In the genomic region with DNA sequence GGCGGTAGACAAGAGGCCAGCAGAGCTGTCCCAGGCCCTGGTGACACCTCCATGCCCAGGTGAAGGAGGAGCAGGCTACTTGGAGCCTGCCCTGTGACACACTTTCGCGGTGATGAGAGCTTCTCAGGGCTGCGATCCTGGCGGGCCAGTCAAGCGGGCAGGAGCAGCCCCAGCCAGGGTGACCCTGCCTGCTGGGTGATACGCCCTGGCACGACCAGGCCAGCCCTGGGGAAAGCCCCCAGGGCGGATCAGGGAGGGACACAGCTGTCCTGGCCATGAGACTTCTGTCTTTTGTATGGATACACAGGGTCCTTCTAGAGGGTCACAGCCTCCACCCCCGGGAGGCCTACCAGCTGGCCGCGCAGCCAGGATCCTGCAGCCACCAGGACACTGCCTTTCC, we compare ENCODE assay signal across 12 cellular contexts. TPM values are rescaled to one million over a fixed set of nuclear protein-coding genes. Genes with fewer than 3 reads are reported as not detected.
DNase-seq lines count a peak whose midpoint lies in the region; ATAC-seq and TF ChIP-seq lines count a peak whose summit lies in the region.
"Had no signal": no experiment of that assay in that cellular context is flagged by ENCODE, and none has a peak within 500 bp of the region (broad histone marks: within the 10 kb centered on the region; RNA-seq: fewer than 3 reads in every experiment).

No MANE protein-coding gene starts in this region.

- no peak overlapping the region for H3K4me3 ChIP-seq in OCI-LY1 (ENCODE audit: low read depth, low read length, poor library complexity, severe bottlenecking)
- H3K4me3 ChIP-seq in duodenal mucosa (ENCODE audit: low read depth in 1 of 2, low read length in 2 of 2): no peak overlapping the region
- no peak overlapping the region for H3K4me3 ChIP-seq in GM23248
- H3K4me3 ChIP-seq in lower leg skin (ENCODE audit: low read depth, poor library complexity, severe bottlenecking): no peak overlapping the region
- H3K4me3 ChIP-seq: suprapubic skin had no signal

- 96 to 98% methylated on average over 12 of the region's 12 CpGs for WGBS in GM23248 (ENCODE audit: low coverage in 1 of 2, low lambda C conversion rate in 2 of 2, missing lambda C conversion rate in 2 of 2), 2 experiments
- WGBS in lower leg skin, 2 donors: 76 to 81% methylated on average over 12 of the region's 12 CpGs

- H3K9me3 ChIP-seq in OCI-LY1 (ENCODE audit: low read length): peaks cover 2% of the 10 kb centered on the region; the same call in 1 of the 2 replicates
- H3K9me3 ChIP-seq in duodenal mucosa (ENCODE audit: control insufficient read depth in 1 of 2, low read length in 2 of 2): no peaks in the 10 kb centered on the region
- H3K9me3 ChIP-seq in GM23248 (ENCODE audit: low read depth): no peaks in the 10 kb centered on the region
- H3K9me3 ChIP-seq: suprapubic skin had no signal

- H3K4me1 ChIP-seq in OCI-LY1 (ENCODE audit: insufficient read depth, low read length, severe bottlenecking): peaks cover 47% of the 10 kb centered on the region
- H3K4me1 ChIP-seq in duodenal mucosa (ENCODE audit: control insufficient read depth in 1 of 2, insufficient read depth in 2 of 2, low read length in 2 of 2): peaks cover 17 to 21% of the 10 kb centered on the region in 2 donors
- H3K4me1 ChIP-seq in GM23248 (ENCODE audit: insufficient read depth): no peaks in the 10 kb centered on the region

- peak overlapping the region in 7 of 8 donors; percentile 16 to 93 (median 87) for H3K4me3 Mint-ChIP-seq in naive B cell

- intact Hi-C loops in lower leg skin (cut with DNase I; ENCODE audit: low total_unique reads): no loop called here

- no peaks in the 10 kb centered on the region for H3K27me3 ChIP-seq in OCI-LY1 (ENCODE audit: insufficient read depth, low read length)
- H3K27me3 ChIP-seq in duodenal mucosa (ENCODE audit: control insufficient read depth in 1 of 2, insufficient read depth in 2 of 2, low read length in 2 of 2): no peaks in the 10 kb centered on the region
- no peaks in the 10 kb centered on the region for H3K27me3 ChIP-seq in GM23248 (replicated peaks; ENCODE audit: insufficient read depth)
- H3K27me3 ChIP-seq: suprapubic skin had no signal

- no peaks in the 10 kb centered on the region for H3K9me2 ChIP-seq in OCI-LY1 (ENCODE audit: low read depth, low read length)
- no peaks in the 10 kb centered on the region for H3K9me2 ChIP-seq in GM23248 (ENCODE audit: insufficient read depth)

- no peaks in the 10 kb centered on the region for H3K27me3 Mint-ChIP-seq in naive B cell

- H2AFZ ChIP-seq in OCI-LY1 (ENCODE audit: low read length) (no peak overlapping the region), GM23248 (no peak overlapping the region)

- peaks cover 15% of the 10 kb centered on the region for H3K36me3 ChIP-seq in OCI-LY1 (ENCODE audit: insufficient read depth, low read length)
- H3K36me3 ChIP-seq in duodenal mucosa (ENCODE audit: control insufficient read depth in 1 of 2, insufficient read depth in 2 of 2, low read length in 2 of 2): no peaks in the 10 kb centered on the region
- H3K36me3 ChIP-seq in GM23248 (ENCODE audit: low read depth): no peaks in the 10 kb centered on the region
- H3K36me3 ChIP-seq: suprapubic skin had no signal

- H3K27ac ChIP-seq in OCI-LY1 (ENCODE audit: low read depth, low read length, poor library complexity, severe bottlenecking) (peak overlapping the region; percentile 62), duodenal mucosa (ENCODE audit: low read depth, low read length) (peak overlapping the region; percentile 62), GM23248 (no peak overlapping the region)
- H3K27ac ChIP-seq: suprapubic skin had no signal

- no peaks in the 10 kb centered on the region for H3K9me3 Mint-ChIP-seq in naive B cell

- H3K27ac Mint-ChIP-seq in naive B cell: peak overlapping the region; percentile 99

- peaks cover 4 to 7% of the 10 kb centered on the region in 2 donors for H3K36me3 Mint-ChIP-seq in naive B cell

- no peak for TF ChIP-seq CTCF in OCI-LY1 (IDR thresholded peaks at IDR 0.05; ENCODE audit: low read length)
- no peak for TF ChIP-seq CTCF in lower leg skin (IDR thresholded peaks at IDR 0.05)

- peaks cover 24 to 75% (median 48%) of the 10 kb centered on the region in 3 donors for H3K4me1 Mint-ChIP-seq in naive B cell

- H3F3A ChIP-seq in OCI-LY1 (ENCODE audit: insufficient read depth, low read length): no peaks in the 10 kb centered on the region
- peaks cover 11% of the 10 kb centered on the region; the same call in 1 of the 2 replicates for H3F3A ChIP-seq in GM23248 (ENCODE audit: insufficient read depth)

- H3K4me2 ChIP-seq in OCI-LY1 (ENCODE audit: low read length) (peak overlapping the region; percentile 53; the same call in 1 of the 2 replicates), GM23248 (ENCODE audit: unreplicated experiment) (no peak overlapping the region)

- in situ Hi-C loops in GM23248 (cut with MboI): no loop called here

- peak in 1 of 2 donors; percentile 4 for ATAC-seq in naive B cell (ENCODE audit: low read depth in 2 of 2)

- DNase-seq in C1 segment of cervical spinal cord (lab: John Stamatoyannopoulos, UW) (peak in 9 of 14 donors; percentile 21 to 59 (median 42)), naive B cell (peak; percentile 12), GM23248 (no peak), lower leg skin (ENCODE audit: low spot score in 2 of 2) (no peak), germinal center (ENCODE audit: low spot score) (no peak), NCI-H345 treated with DMSO at 0.1 percent for 48 hours (lab: John Stamatoyannopoulos, UW; ENCODE audit: unreplicated experiment) (no peak)
- DNase-seq: COR-L47, foreskin melanocyte, NCI-H187 had no signal

- H4K20me1 ChIP-seq in OCI-LY1 (ENCODE audit: insufficient read depth, low read length) (no peaks in the 10 kb centered on the region), GM23248 (ENCODE audit: insufficient read depth) (peaks cover 17% of the 10 kb centered on the region)

- no peak for TF ChIP-seq POLR2A in lower leg skin (IDR thresholded peaks at IDR 0.05)

- H3K79me2 ChIP-seq in OCI-LY1 (ENCODE audit: insufficient read depth, low read length) (peaks cover 61% of the 10 kb centered on the region), GM23248 (ENCODE audit: insufficient read depth) (peaks cover 100% of the 10 kb centered on the region)

- H3K9ac ChIP-seq in OCI-LY1 (ENCODE audit: low read length): no peak overlapping the region; the same call in 1 of the 2 replicates
- peak overlapping the region; percentile 25 to 48 for H3K9ac ChIP-seq in duodenal mucosa (ENCODE audit: low read depth in 1 of 2, low read length in 2 of 2)
- no peak overlapping the region for H3K9ac ChIP-seq in GM23248

RNA-seq across cellular contexts. Expression of a gene that starts 13.1 kb away (rescaled TPM):
- polyA plus RNA-seq in naive B cell (ENCODE audit: low read depth in 6 of 6): 100 to 1,000 TPM in 1 of 6 donors, 10 to 100 TPM in 5; 53.6 to 111 (median 63.0) TPM
- total RNA-seq in GM23248 (2014; rRNA removed; shearing (Covaris generic)): 47.2 and 48.9 TPM in 2 replicates
- polyA plus RNA-seq in GM23248 (2016; fragmentation: Nextera tagmentation; extraction: Ambion mirVana): 58.7 and 60.5 TPM in 2 replicates
- total RNA-seq in lower leg skin: 100 to 1,000 TPM; 182 to 245 (median 218) TPM

RNA-seq across cellular contexts. Expression of a gene that starts 29.7 kb away (rescaled TPM):
- polyA plus RNA-seq in naive B cell (ENCODE audit: low read depth in 6 of 6) (10 to 100 TPM; 39.0 to 82.5 (median 46.2) TPM), GM23248 (2016; fragmentation: Nextera tagmentation; extraction: Ambion mirVana) (42.7 and 49.0 TPM in 2 replicates)
- 33.2 and 42.2 TPM in 2 replicates for total RNA-seq in GM23248 (2014; rRNA removed; shearing (Covaris generic))
- total RNA-seq in lower leg skin: 10 to 100 TPM; 25.1 to 33.7 (median 31.0) TPM

Comparison
In these comparisons a context has a peak if more than half of its experiments do, and no peak if none do; other contexts are left out.
1. DNase-seq: peak in C1 segment of cervical spinal cord (9 of 14) and naive B cell (single experiment); none in GM23248 (single experiment), lower leg skin (0 of 2), germinal center (single experiment) and NCI-H345 treated with DMSO at 0.1 percent for 48 hours (single experiment).
2. H3K9ac ChIP-seq: peak in duodenal mucosa (2 of 2); none in OCI-LY1 (single experiment) and GM23248 (single experiment).